In genomic region chr22:30607939-30608338, GRCh38 we compare ENCODE assay signal across 13 cellular contexts. TPM values are rescaled to one million over a fixed set of nuclear protein-coding genes. Genes with fewer than 3 reads are reported as not detected.
DNase-seq lines count a peak whose midpoint lies in the region; ATAC-seq, FAIRE-seq and TF ChIP-seq lines count a peak whose summit lies in the region.
"Had no signal": no experiment of that assay in that cellular context is flagged by ENCODE, and none has a peak within 500 bp of the region (broad histone marks: within the 10 kb centered on the region; RNA-seq: fewer than 3 reads in every experiment).

No MANE protein-coding gene starts in this region.

- H3K9ac ChIP-seq in BLaER1 (0 out of 2 replicates have a peak overlapping the region, but pooled peaks have one; percentile 76), HUES6 (ENCODE audit: low read length) (peak overlapping the region; percentile 23), endothelial cell of umbilical vein (replicated peaks; ENCODE audit: extremely low read depth, insufficient read depth, low read length) (no peak overlapping the region)

- no peak for TF ChIP-seq CTCF in endothelial cell of umbilical vein (IDR thresholded peaks at IDR 0.05; ENCODE audit: extremely low read depth in 1 of 2, insufficient read depth in 1 of 2, low read depth in 1 of 2, low read length in 2 of 2)
- TF ChIP-seq CTCF in osteocyte (IDR thresholded peaks at IDR 0.05) = no peak
- no peak for TF ChIP-seq CTCF in HFFc6 (IDR thresholded peaks at IDR 0.05)

- H3K4me3 Mint-ChIP-seq in osteocyte (ENCODE audit: unreplicated experiment) (peak overlapping the region; percentile 80), HFFc6 (no peak overlapping the region)
- H3K4me3 Mint-ChIP-seq in stimulated activated naive CD8-positive, alpha-beta T cell treated with anti-CD3 and anti-CD28 coated beads, Interleukin-15, amount 100 ng/mL, for 72 hours = no peak overlapping the region

- no peak for FAIRE-seq in endothelial cell of umbilical vein (lab: Jason Lieb, UNC)

- no peaks in the 10 kb centered on the region for H3K9me1 ChIP-seq in endothelial cell of umbilical vein (replicated peaks; ENCODE audit: control insufficient read depth, extremely low read depth, insufficient read depth, low read length)

- H3K36me3 ChIP-seq in BLaER1 = no peaks in the 10 kb centered on the region
- peaks cover 22% of the 10 kb centered on the region for H3K36me3 ChIP-seq in HUES6 (ENCODE audit: control insufficient read depth, insufficient read depth, low read length)
- H3K36me3 ChIP-seq in endothelial cell of umbilical vein (ENCODE audit: control insufficient read depth in 2 of 2, extremely low read depth in 1 of 2, insufficient read depth in 2 of 2, low read length in 2 of 2) = peaks cover 0 to 14% of the 10 kb centered on the region in 2 experiments

- intact Hi-C loops in endothelial cell of umbilical vein (cut with micrococcal nuclease) = loop anchor here (1.0 to 10.0 kb wide), 4 partner anchors 26 to 216 kb away; partner anchors contain the start of gene MTFP1

- TF ChIP-seq POLR2A in endothelial cell of umbilical vein (IDR thresholded peaks at IDR 0.05; ENCODE audit: low read depth, low read length) = no peak

- no peaks in the 10 kb centered on the region for H3K79me2 ChIP-seq in endothelial cell of umbilical vein (ENCODE audit: control insufficient read depth, insufficient read depth, low read length)

- H3K27me3 ChIP-seq in BLaER1 = no peaks in the 10 kb centered on the region
- no peaks in the 10 kb centered on the region for H3K27me3 ChIP-seq in HUES6 (ENCODE audit: control insufficient read depth, insufficient read depth, low read length)
- no peaks in the 10 kb centered on the region for H3K27me3 ChIP-seq in endothelial cell of umbilical vein (ENCODE audit: control insufficient read depth in 2 of 2, insufficient read depth in 2 of 2, low read length in 2 of 2)

- DNase-seq in endothelial cell of umbilical vein (ENCODE audit: low read depth, low spot score) (no peak), osteocyte (ENCODE audit: extremely low spot score, unreplicated experiment) (no peak), HFFc6 (no peak), AG08395 (ENCODE audit: low spot score) (no peak)
- DNase-seq in stimulated activated naive CD8-positive, alpha-beta T cell treated with anti-CD3 and anti-CD28 coated beads, Interleukin-15, amount 100 ng/mL, for 72 hours = no peak
- DNase-seq: activated CD8-positive, alpha-beta memory T cell treated with anti-CD3 and anti-CD28 coated beads, Interleukin-2, amount 10 ng/mL, durations not matched to agents 7 days and 5 days; AML-193; effector CD8-positive, alpha-beta T cell; T1000 had no signal

- H3K27ac Mint-ChIP-seq in osteocyte (ENCODE audit: unreplicated experiment) (peak overlapping the region; percentile 89), HFFc6 (no peak overlapping the region)
- no peak overlapping the region for H3K27ac Mint-ChIP-seq in stimulated activated naive CD8-positive, alpha-beta T cell treated with anti-CD3 and anti-CD28 coated beads, Interleukin-15, amount 100 ng/mL, for 72 hours
- H3K27ac Mint-ChIP-seq: activated CD8-positive, alpha-beta memory T cell treated with anti-CD3 and anti-CD28 coated beads, Interleukin-2, amount 10 ng/mL, durations not matched to agents 7 days and 5 days; activated naive CD8-positive, alpha-beta T cell had no signal

- H3K9me3 Mint-ChIP-seq in osteocyte (ENCODE audit: unreplicated experiment) (no peaks in the 10 kb centered on the region), HFFc6 (no peaks in the 10 kb centered on the region)
- no peaks in the 10 kb centered on the region for H3K9me3 Mint-ChIP-seq in stimulated activated naive CD8-positive, alpha-beta T cell treated with anti-CD3 and anti-CD28 coated beads, Interleukin-15, amount 100 ng/mL, for 72 hours

- dilution Hi-C loops in endothelial cell of umbilical vein (cut with MboI; ENCODE audit: extremely low pct_ligation_motif_present, low sequenced_read_pairs) = no loop called here

- H3K9me3 ChIP-seq in BLaER1 (no peaks in the 10 kb centered on the region), HUES6 (ENCODE audit: control insufficient read depth, insufficient read depth, low read depth, low read length) (no peaks in the 10 kb centered on the region), endothelial cell of umbilical vein (replicated peaks; ENCODE audit: control insufficient read depth, insufficient read depth, low read length) (no peaks in the 10 kb centered on the region)

- H3K4me1 Mint-ChIP-seq in osteocyte (ENCODE audit: unreplicated experiment) = peaks cover 48% of the 10 kb centered on the region
- peaks cover 43% of the 10 kb centered on the region for H3K4me1 Mint-ChIP-seq in stimulated activated naive CD8-positive, alpha-beta T cell treated with anti-CD3 and anti-CD28 coated beads, Interleukin-15, amount 100 ng/mL, for 72 hours
- peaks cover 55% of the 10 kb centered on the region for H3K4me1 Mint-ChIP-seq in HFFc6 (ENCODE audit: low read depth)

- H3K36me3 Mint-ChIP-seq in osteocyte (ENCODE audit: unreplicated experiment) (peaks cover 9% of the 10 kb centered on the region), HFFc6 (ENCODE audit: low read depth) (no peaks in the 10 kb centered on the region)
- H3K36me3 Mint-ChIP-seq: activated CD8-positive, alpha-beta memory T cell treated with anti-CD3 and anti-CD28 coated beads, Interleukin-2, amount 10 ng/mL, durations not matched to agents 7 days and 5 days; activated naive CD8-positive, alpha-beta T cell had no signal

- peaks cover 59% of the 10 kb centered on the region for H3K4me1 ChIP-seq in BLaER1
- peaks cover 41% of the 10 kb centered on the region for H3K4me1 ChIP-seq in HUES6 (ENCODE audit: control insufficient read depth, insufficient read depth, low read length)
- peaks cover 37% of the 10 kb centered on the region for H3K4me1 ChIP-seq in endothelial cell of umbilical vein (ENCODE audit: control insufficient read depth, extremely low read depth, insufficient read depth, low read length)

- CTCF ChIA-PET in endothelial cell of umbilical vein (lab: Charles Lee) = interaction anchor here (1.2 to 5.2 kb wide), 4 partner anchors 8 to 312 kb away, joined by 3 to 59 read pairs (median 28); partner anchors contain the start of gene SLC35E4

- H3K27me3 Mint-ChIP-seq in osteocyte (ENCODE audit: unreplicated experiment) = no peaks in the 10 kb centered on the region
- no peaks in the 10 kb centered on the region for H3K27me3 Mint-ChIP-seq in stimulated activated naive CD8-positive, alpha-beta T cell treated with anti-CD3 and anti-CD28 coated beads, Interleukin-15, amount 100 ng/mL, for 72 hours
- H3K27me3 Mint-ChIP-seq in HFFc6 (ENCODE audit: insufficient read depth) = no peaks in the 10 kb centered on the region; the same call in 1 of the 2 replicates
- H3K27me3 Mint-ChIP-seq: activated CD8-positive, alpha-beta memory T cell treated with anti-CD3 and anti-CD28 coated beads, Interleukin-2, amount 10 ng/mL, durations not matched to agents 7 days and 5 days; activated naive CD8-positive, alpha-beta T cell had no signal

- H2AFZ ChIP-seq in endothelial cell of umbilical vein (ENCODE audit: low read depth, low read length) = no peak overlapping the region

- H3K27ac ChIP-seq in BLaER1 = peak overlapping the region; percentile 75; the same call in 1 of the 2 replicates
- H3K27ac ChIP-seq in HUES6 (ENCODE audit: low read depth, low read length) = no peak overlapping the region
- H3K27ac ChIP-seq in endothelial cell of umbilical vein (ENCODE audit: insufficient read depth, low read depth, low read length) = peak overlapping the region; percentile 73

- 0 out of 2 replicates have a peak overlapping the region, but pooled peaks have one; percentile 68 for H3K4me3 ChIP-seq in BLaER1
- peak overlapping the region; percentile 61; the same call in 1 of the 2 replicates for H3K4me3 ChIP-seq in HUES6 (ENCODE audit: low read depth, low read length)
- H3K4me3 ChIP-seq in endothelial cell of umbilical vein (replicated peaks in 1 of 3; ENCODE audit: insufficient read depth in 1 of 3, low read depth in 1 of 3, low read length in 3 of 3) = no peak overlapping the region

- H3K4me2 ChIP-seq in BLaER1 (peak overlapping the region; percentile 95), endothelial cell of umbilical vein (ENCODE audit: insufficient read depth, low read length) (peak overlapping the region; percentile 39)

- no peak for ATAC-seq in HG03378 (IDR thresholded peaks at IDR 0.05; ENCODE audit: unreplicated experiment)
- no peak for ATAC-seq in stimulated activated naive CD8-positive, alpha-beta T cell treated with anti-CD3 and anti-CD28 coated beads, Interleukin-15, amount 100 ng/mL, for 72 hours

- H4K20me1 ChIP-seq in BLaER1 (no peaks in the 10 kb centered on the region), endothelial cell of umbilical vein (replicated peaks; ENCODE audit: control insufficient read depth, extremely low read depth, insufficient read depth, low read length) (no peaks in the 10 kb centered on the region)

- POLR2A ChIA-PET in endothelial cell of umbilical vein (lab: Charles Lee) = no interaction called here

- no TSS peak for BruUV-seq in endothelial cell of umbilical vein (replicated peaks; lab: Mats Ljungman, UMichigan)

RNA-seq across cellular contexts. Expression of gene TCN2, which starts 1.0 kb away (rescaled TPM):
- 62.3 and 80.6 TPM in 2 replicates for total RNA-seq in endothelial cell of umbilical vein
- polyA plus RNA-seq in endothelial cell of umbilical vein = 188 and 199 TPM in 2 replicates
- polyA plus RNA-seq in endothelial cell of umbilical vein (2011; cell fraction: cytosol; rRNA removed) = 129 and 141 TPM in 2 replicates
- polyA plus RNA-seq in endothelial cell of umbilical vein (2011; cell fraction: nucleus; rRNA removed) = 57.5 and 65.2 TPM in 2 replicates
- polyA plus RNA-seq in endothelial cell of umbilical vein (2012) = 46.9 and 47.3 TPM in 2 replicates
- 105 and 138 TPM in 2 replicates for polyA minus RNA-seq in endothelial cell of umbilical vein
- polyA minus RNA-seq in endothelial cell of umbilical vein (2011; cell fraction: cytosol; rRNA and poly(A)+ RNA removed) = not detected
- 24.6 and 27.6 TPM in 2 replicates for polyA minus RNA-seq in endothelial cell of umbilical vein (2011; cell fraction: nucleus; rRNA and poly(A)+ RNA removed)
- 57.7 and 58.1 TPM in 2 replicates for total RNA-seq in osteocyte
- total RNA-seq in HFFc6 (2021; fragmentation: NEBNext Ultra II Directional; extraction: Animal tissue kit (Norgen Biotek cat#: 25700)) = 1 to 10 TPM; 2.3 to 3.2 (median 2.9) TPM

RNA-seq across cellular contexts. Expression of gene PES1, which starts 16.2 kb away (rescaled TPM):
- total RNA-seq in endothelial cell of umbilical vein = 106 and 110 TPM in 2 replicates
- 135 and 154 TPM in 2 replicates for polyA plus RNA-seq in endothelial cell of umbilical vein
- polyA plus RNA-seq in endothelial cell of umbilical vein (2011; cell fraction: cytosol; rRNA removed) = 82.6 and 104 TPM in 2 replicates
- polyA plus RNA-seq in endothelial cell of umbilical vein (2011; cell fraction: nucleus; rRNA removed) = 102 and 108 TPM in 2 replicates
- 58.8 and 78.0 TPM in 2 replicates for polyA plus RNA-seq in endothelial cell of umbilical vein (2012)
- polyA minus RNA-seq in endothelial cell of umbilical vein = 78.9 and 111 TPM in 2 replicates
- 51.4 TPM for polyA minus RNA-seq in endothelial cell of umbilical vein (2011; cell fraction: cytosol; rRNA and poly(A)+ RNA removed)
- polyA minus RNA-seq in endothelial cell of umbilical vein (2011; cell fraction: nucleus; rRNA and poly(A)+ RNA removed) = 53.8 and 54.5 TPM in 2 replicates
- total RNA-seq in osteocyte = 71.6 and 73.5 TPM in 2 replicates
- total RNA-seq in HFFc6 (2021; fragmentation: NEBNext Ultra II Directional; extraction: Animal tissue kit (Norgen Biotek cat#: 25700)) = 100 to 1,000 TPM in 1 of 6 experiments, 10 to 100 TPM in 5; 81.8 to 110 (median 86.9) TPM

RNA-seq across cellular contexts. Expression of gene SLC35E4, which starts 27.6 kb away (rescaled TPM):
- 15.3 TPM in 2 replicates for total RNA-seq in endothelial cell of umbilical vein
- 10.7 and 14.8 TPM in 2 replicates for polyA plus RNA-seq in endothelial cell of umbilical vein
- 6.9 and 9.2 TPM in 2 replicates for polyA plus RNA-seq in endothelial cell of umbilical vein (2011; cell fraction: cytosol; rRNA removed)
- 4.6 and 5.5 TPM in 2 replicates for polyA plus RNA-seq in endothelial cell of umbilical vein (2011; cell fraction: nucleus; rRNA removed)
- polyA plus RNA-seq in endothelial cell of umbilical vein (2012) = 9.7 and 10.3 TPM in 2 replicates
- 8.3 and 9.2 TPM in 2 replicates for polyA minus RNA-seq in endothelial cell of umbilical vein
- 2.9 TPM for polyA minus RNA-seq in endothelial cell of umbilical vein (2011; cell fraction: cytosol; rRNA and poly(A)+ RNA removed)
- 3.8 and 6.2 TPM in 2 replicates for polyA minus RNA-seq in endothelial cell of umbilical vein (2011; cell fraction: nucleus; rRNA and poly(A)+ RNA removed)
- total RNA-seq in osteocyte = 9.4 and 10.2 TPM in 2 replicates
- total RNA-seq in HFFc6 (2021; fragmentation: NEBNext Ultra II Directional; extraction: Animal tissue kit (Norgen Biotek cat#: 25700)) = 1 to 10 TPM; 4.9 to 7.4 (median 5.5) TPM

RNA-seq across cellular contexts. Expression of gene GAL3ST1, which starts 33.5 kb away (rescaled TPM):
- total RNA-seq in endothelial cell of umbilical vein (not detected in 2 replicates), osteocyte (0.21 and 0.46 TPM in 2 replicates)
- polyA plus RNA-seq in endothelial cell of umbilical vein = 0.06 TPM in 1 of 2 replicates, not detected in the other
- polyA plus RNA-seq in endothelial cell of umbilical vein (2011; cell fraction: cytosol; rRNA removed) = not detected in 2 replicates
- not detected in 2 replicates for polyA plus RNA-seq in endothelial cell of umbilical vein (2011; cell fraction: nucleus; rRNA removed)
- not detected in 2 replicates for polyA plus RNA-seq in endothelial cell of umbilical vein (2012)
- polyA minus RNA-seq in endothelial cell of umbilical vein = not detected in 2 replicates
- polyA minus RNA-seq in endothelial cell of umbilical vein (2011; cell fraction: cytosol; rRNA and poly(A)+ RNA removed) = not detected
- polyA minus RNA-seq in endothelial cell of umbilical vein (2011; cell fraction: nucleus; rRNA and poly(A)+ RNA removed) = not detected in 2 replicates
- total RNA-seq in HFFc6 (2021; fragmentation: NEBNext Ultra II Directional; extraction: Animal tissue kit (Norgen Biotek cat#: 25700)) = not detected
- total RNA-seq: activated CD8-positive, alpha-beta memory T cell treated with anti-CD3 and anti-CD28 coated beads, Interleukin-2, amount 10 ng/mL, durations not matched to agents 7 days and 5 days had no signal

RNA-seq across cellular contexts. Expression of gene DUSP18, which starts 59.7 kb away (rescaled TPM):
- total RNA-seq in endothelial cell of umbilical vein (17.5 and 18.3 TPM in 2 replicates), osteocyte (10.7 and 11.2 TPM in 2 replicates)
- 30.1 and 32.9 TPM in 2 replicates for polyA plus RNA-seq in endothelial cell of umbilical vein
- 17.1 and 17.9 TPM in 2 replicates for polyA plus RNA-seq in endothelial cell of umbilical vein (2011; cell fraction: cytosol; rRNA removed)
- polyA plus RNA-seq in endothelial cell of umbilical vein (2011; cell fraction: nucleus; rRNA removed) = 15.6 TPM in 2 replicates
- 11.7 and 11.9 TPM in 2 replicates for polyA plus RNA-seq in endothelial cell of umbilical vein (2012)
- polyA minus RNA-seq in endothelial cell of umbilical vein = 33.7 and 34.7 TPM in 2 replicates
- polyA minus RNA-seq in endothelial cell of umbilical vein (2011; cell fraction: cytosol; rRNA and poly(A)+ RNA removed) = 1.6 TPM
- 5.7 and 7.4 TPM in 2 replicates for polyA minus RNA-seq in endothelial cell of umbilical vein (2011; cell fraction: nucleus; rRNA and poly(A)+ RNA removed)
- 1 to 10 TPM; 4.7 to 7.3 (median 6.0) TPM for total RNA-seq in HFFc6 (2021; fragmentation: NEBNext Ultra II Directional; extraction: Animal tissue kit (Norgen Biotek cat#: 25700))

Comparison
In these comparisons a context has a peak if more than half of its experiments do, and no peak if none do; other contexts are left out.
1. H3K4me3 ChIP-seq: peak in BLaER1 (single experiment) and HUES6 (single experiment); none in endothelial cell of umbilical vein (0 of 3).
2. RNA of gene TCN2, which starts 1.0 kb away (total RNA-seq): 62.3 to 80.6 TPM in endothelial cell of umbilical vein and 57.7 to 58.1 TPM in osteocyte; 2.3 to 3.2 TPM in HFFc6; every median in the first group is over 10 times any median in the second.